ENCODE assay signal across 9 cellular contexts in the genomic region with DNA sequence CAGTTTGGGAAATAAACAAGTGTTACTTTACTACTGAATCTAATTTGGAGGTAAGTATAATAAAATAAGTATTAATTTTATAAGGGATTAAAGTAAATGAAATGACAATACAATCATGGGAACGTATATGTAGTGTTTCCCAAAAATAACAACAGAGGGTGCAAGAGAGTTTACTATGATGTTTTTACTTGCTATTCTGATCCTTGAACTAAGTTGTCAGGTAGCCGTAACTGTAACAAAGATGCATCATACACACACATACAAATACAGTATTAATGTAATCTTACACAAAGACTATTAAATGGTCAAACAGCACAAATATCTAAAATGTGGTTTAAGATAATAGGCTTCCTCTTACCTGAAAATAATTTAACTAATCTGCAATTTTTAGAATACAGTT.
DNase-seq lines count a peak whose midpoint lies in the region; ATAC-seq, FAIRE-seq and TF ChIP-seq lines count a peak whose summit lies in the region.
"Had no signal": no experiment of that assay in that cellular context is flagged by ENCODE, and none has a peak within 500 bp of the region (broad histone marks: within the 10 kb centered on the region; RNA-seq: fewer than 3 reads in every experiment).

No MANE protein-coding gene starts in this region.

- no peak for TF ChIP-seq CTCF in HFF-Myc (IDR thresholded peaks at IDR 0.05; ENCODE audit: low read depth, low read length, missing control alignments)
- TF ChIP-seq CTCF in OCI-LY7 (conservative IDR thresholded peaks at IDR 0.05; ENCODE audit: low read length) = peak; percentile 77
- peak in 1 of 2 donors; percentile 14 for TF ChIP-seq CTCF in endothelial cell of umbilical vein (IDR thresholded peaks at IDR 0.05; ENCODE audit: extremely low read depth in 1 of 2, insufficient read depth in 1 of 2, low read depth in 1 of 2, low read length in 2 of 2)
- TF ChIP-seq CTCF in pancreas (IDR thresholded peaks at IDR 0.05) = peak in 2 of 4 donors; percentile 28 to 38

- H3K9me3 ChIP-seq in OCI-LY7 (ENCODE audit: low read length) = no peaks in the 10 kb centered on the region
- no peaks in the 10 kb centered on the region for H3K9me3 ChIP-seq in endothelial cell of umbilical vein (replicated peaks; ENCODE audit: control insufficient read depth, insufficient read depth, low read length)
- H3K9me3 ChIP-seq in pancreas = no peaks in the 10 kb centered on the region

- no peak overlapping the region for H3K27ac Mint-ChIP-seq in activated CD4-positive, alpha-beta T cell treated with anti-CD3 and anti-CD28 coated beads, Interleukin-2, amount 10 ng/mL, durations not matched to agents 7 days and 5 days
- H3K27ac Mint-ChIP-seq: IgD-negative memory B cell had no signal

- dilution Hi-C loops in endothelial cell of umbilical vein (cut with MboI; ENCODE audit: extremely low pct_ligation_motif_present, low sequenced_read_pairs) = loop anchor here (25.0 kb wide), 1 partner anchor 406 kb away; no protein-coding TSS in a partner anchor

- H3K4me1 ChIP-seq in OCI-LY7 (ENCODE audit: insufficient read depth, low read length, poor library complexity, severe bottlenecking) (no peaks in the 10 kb centered on the region), endothelial cell of umbilical vein (ENCODE audit: control insufficient read depth, extremely low read depth, insufficient read depth, low read length) (no peaks in the 10 kb centered on the region), pancreas (peaks cover 4 to 16% (median 8%) of the 10 kb centered on the region in 3 donors)

- H3K27ac ChIP-seq in OCI-LY7 (ENCODE audit: low read depth, low read length, poor library complexity, severe bottlenecking) = no peak overlapping the region
- no peak overlapping the region for H3K27ac ChIP-seq in endothelial cell of umbilical vein (ENCODE audit: insufficient read depth, low read depth, low read length)
- no peak overlapping the region for H3K27ac ChIP-seq in pancreas

- H3K4me2 ChIP-seq in OCI-LY7 (ENCODE audit: low read length) = no peak overlapping the region
- H3K4me2 ChIP-seq in endothelial cell of umbilical vein (ENCODE audit: insufficient read depth, low read length) = no peak overlapping the region

- FAIRE-seq in endothelial cell of umbilical vein (lab: Jason Lieb, UNC) (no peak), pancreas (lab: Jason Lieb, UNC) (peak; percentile 86)

- no TSS peak for BruUV-seq in OCI-LY7 (replicated peaks; lab: Mats Ljungman, UMichigan)
- no TSS peak for BruUV-seq in endothelial cell of umbilical vein (replicated peaks; lab: Mats Ljungman, UMichigan)

- no peak overlapping the region for H3K9ac ChIP-seq in endothelial cell of umbilical vein (replicated peaks; ENCODE audit: extremely low read depth, insufficient read depth, low read length)

- H3K9me2 ChIP-seq in OCI-LY7 (ENCODE audit: insufficient read depth, low read length) = no peaks in the 10 kb centered on the region

- CTCF ChIA-PET in OCI-LY7 (lab: Charles Lee; ENCODE audit: unreplicated experiment) (interaction anchor here (2.3 kb wide), 1 partner anchor 410 kb away, joined by 8 read pairs; no protein-coding TSS in a partner anchor), endothelial cell of umbilical vein (lab: Charles Lee) (interaction anchor here (1.0 to 7.7 kb wide), 5 partner anchors 10 to 410 kb away, joined by 3 to 152 read pairs (median 7); no protein-coding TSS in a partner anchor)
- CTCF ChIA-PET in activated CD4-positive, alpha-beta T cell treated with anti-CD3 and anti-CD28 coated beads, Interleukin-2, amount 10 ng/mL, durations not matched to agents 7 days and 5 days (lab: Charles Lee) = no interaction called here

- DNase-seq in Caki2 (ENCODE audit: low read depth) (peak; percentile 22), HFF-Myc (ENCODE audit: extremely low read depth, low read depth) (peak; percentile 22), OCI-LY7 (ENCODE audit: low spot score) (peak; percentile 29), endothelial cell of umbilical vein (ENCODE audit: low read depth, low spot score) (peak; percentile 49), pancreas (no peak)
- DNase-seq in activated CD4-positive, alpha-beta T cell treated with anti-CD3 and anti-CD28 coated beads for 48 hours = no peak
- no peak for DNase-seq in activated CD4-positive, alpha-beta T cell treated with anti-CD3 and anti-CD28 coated beads, Interleukin-2, amount 10 ng/mL, durations not matched to agents 7 days and 5 days

- H3K27me3 ChIP-seq in endothelial cell of umbilical vein (ENCODE audit: control insufficient read depth in 2 of 2, insufficient read depth in 2 of 2, low read length in 2 of 2) (no peaks in the 10 kb centered on the region), pancreas (no peaks in the 10 kb centered on the region)

- no peak overlapping the region for H2AFZ ChIP-seq in OCI-LY7 (ENCODE audit: low read length)
- H2AFZ ChIP-seq in endothelial cell of umbilical vein (ENCODE audit: low read depth, low read length) = no peak overlapping the region

- in situ Hi-C loops in Caki2 (cut with HindIII; ENCODE audit: low pct_unique_long_range_greater_than_20kb, low sequenced_read_pairs) = no loop called here

- ATAC-seq in pancreas (peak; percentile 64 to 86 (median 84)), HG02571 (IDR thresholded peaks at IDR 0.05; ENCODE audit: unreplicated experiment) (no peak)

- H3K9me1 ChIP-seq in endothelial cell of umbilical vein (replicated peaks; ENCODE audit: control insufficient read depth, extremely low read depth, insufficient read depth, low read length) = no peaks in the 10 kb centered on the region

- WGBS in pancreas, 2 donors = 2 to 4% methylated on average over 2 of the region's 2 CpGs

- no peaks in the 10 kb centered on the region for H4K20me1 ChIP-seq in OCI-LY7 (ENCODE audit: insufficient read depth, low read length)
- H4K20me1 ChIP-seq in endothelial cell of umbilical vein (replicated peaks; ENCODE audit: control insufficient read depth, extremely low read depth, insufficient read depth, low read length) = no peaks in the 10 kb centered on the region

- POLR2A ChIA-PET in OCI-LY7 (lab: Charles Lee) (interaction anchor here (0.6 kb wide), 1 partner anchor 180 kb away, joined by 3 read pairs; no protein-coding TSS in a partner anchor), endothelial cell of umbilical vein (lab: Charles Lee) (no interaction called here)
- POLR2A ChIA-PET in activated CD4-positive, alpha-beta T cell treated with anti-CD3 and anti-CD28 coated beads, Interleukin-2, amount 10 ng/mL, durations not matched to agents 7 days and 5 days (lab: Charles Lee) = no interaction called here

- TF ChIP-seq POLR2A in endothelial cell of umbilical vein (IDR thresholded peaks at IDR 0.05; ENCODE audit: low read depth, low read length) = no peak

- H3K79me2 ChIP-seq in OCI-LY7 (ENCODE audit: insufficient read depth, low read depth, low read length) (no peaks in the 10 kb centered on the region), endothelial cell of umbilical vein (ENCODE audit: control insufficient read depth, insufficient read depth, low read length) (no peaks in the 10 kb centered on the region)

- H3K36me3 Mint-ChIP-seq in activated CD4-positive, alpha-beta T cell treated with anti-CD3 and anti-CD28 coated beads, Interleukin-2, amount 10 ng/mL, durations not matched to agents 7 days and 5 days (ENCODE audit: low read depth) = no peaks in the 10 kb centered on the region

- H3K4me1 Mint-ChIP-seq in activated CD4-positive, alpha-beta T cell treated with anti-CD3 and anti-CD28 coated beads, Interleukin-2, amount 10 ng/mL, durations not matched to agents 7 days and 5 days = no peaks in the 10 kb centered on the region

- no peak overlapping the region for H3K4me3 Mint-ChIP-seq in activated CD4-positive, alpha-beta T cell treated with anti-CD3 and anti-CD28 coated beads, Interleukin-2, amount 10 ng/mL, durations not matched to agents 7 days and 5 days
- H3K4me3 Mint-ChIP-seq: IgD-negative memory B cell had no signal

- H3K36me3 ChIP-seq in OCI-LY7 (ENCODE audit: insufficient read depth, low read length) (no peaks in the 10 kb centered on the region), endothelial cell of umbilical vein (ENCODE audit: control insufficient read depth in 2 of 2, extremely low read depth in 1 of 2, insufficient read depth in 2 of 2, low read length in 2 of 2) (no peaks in the 10 kb centered on the region), pancreas (no peaks in the 10 kb centered on the region)

- intact Hi-C loops in OCI-LY7 (cut with micrococcal nuclease; ENCODE audit: unreplicated experiment) (loop anchor here (1.0 kb wide), 1 partner anchor 410 kb away; no protein-coding TSS in a partner anchor), endothelial cell of umbilical vein (cut with micrococcal nuclease) (loop anchor here (1.0 to 10.0 kb wide), 2 partner anchors 214 to 410 kb away; no protein-coding TSS in a partner anchor), pancreas (cut with DNase I) (no loop called here)

- peaks cover 5% of the 10 kb centered on the region for H3K9me3 Mint-ChIP-seq in activated CD4-positive, alpha-beta T cell treated with anti-CD3 and anti-CD28 coated beads, Interleukin-2, amount 10 ng/mL, durations not matched to agents 7 days and 5 days
- H3K9me3 Mint-ChIP-seq: IgD-negative memory B cell had no signal

- H3K27me3 Mint-ChIP-seq in activated CD4-positive, alpha-beta T cell treated with anti-CD3 and anti-CD28 coated beads, Interleukin-2, amount 10 ng/mL, durations not matched to agents 7 days and 5 days = no peaks in the 10 kb centered on the region
- H3K27me3 Mint-ChIP-seq: IgD-negative memory B cell had no signal

- H3K4me3 ChIP-seq in HFF-Myc (replicated peaks; ENCODE audit: low read depth, low read length) = no peak overlapping the region
- no peak overlapping the region for H3K4me3 ChIP-seq in OCI-LY7 (ENCODE audit: low read depth, low read length, poor library complexity, severe bottlenecking)
- no peak overlapping the region for H3K4me3 ChIP-seq in endothelial cell of umbilical vein (replicated peaks in 1 of 3; ENCODE audit: insufficient read depth in 1 of 3, low read depth in 1 of 3, low read length in 3 of 3)
- H3K4me3 ChIP-seq in pancreas = no peak overlapping the region

TF ChIP-seq in endothelial cell of umbilical vein, 7 proteins besides CTCF, POLR2A, EP300 and RAD21:
- TF ChIP-seq JUN (IDR thresholded peaks at IDR 0.05; ENCODE audit: borderline replicate concordance, insufficient read depth, insufficient read length, low read depth) (no peak), GATA2 (IDR thresholded peaks at IDR 0.05; ENCODE audit: insufficient read depth, insufficient read length, low read depth, low read length) (no peak)
TF ChIP-seq in endothelial cell of umbilical vein: peak in this region for 0.

Comparison
In these comparisons a context has a peak if more than half of its experiments do, and no peak if none do; other contexts are left out.
1. DNase-seq: peak in Caki2 (single experiment), HFF-Myc (single experiment), OCI-LY7 (single experiment) and endothelial cell of umbilical vein (single experiment); none in pancreas (0 of 6), activated CD4-positive, alpha-beta T cell treated with anti-CD3 and anti-CD28 coated beads for 48 hours (single experiment) and activated CD4-positive, alpha-beta T cell treated with anti-CD3 and anti-CD28 coated beads, Interleukin-2, amount 10 ng/mL, durations not matched to agents 7 days and 5 days (single experiment).
2. intact Hi-C loops: an anchor here in OCI-LY7 (1.0 kb wide) and endothelial cell of umbilical vein (1.0 to 10.0 kb wide); none called in pancreas.